Comparison of ENCODE assay signal across 8 cellular contexts in the genomic region with DNA sequence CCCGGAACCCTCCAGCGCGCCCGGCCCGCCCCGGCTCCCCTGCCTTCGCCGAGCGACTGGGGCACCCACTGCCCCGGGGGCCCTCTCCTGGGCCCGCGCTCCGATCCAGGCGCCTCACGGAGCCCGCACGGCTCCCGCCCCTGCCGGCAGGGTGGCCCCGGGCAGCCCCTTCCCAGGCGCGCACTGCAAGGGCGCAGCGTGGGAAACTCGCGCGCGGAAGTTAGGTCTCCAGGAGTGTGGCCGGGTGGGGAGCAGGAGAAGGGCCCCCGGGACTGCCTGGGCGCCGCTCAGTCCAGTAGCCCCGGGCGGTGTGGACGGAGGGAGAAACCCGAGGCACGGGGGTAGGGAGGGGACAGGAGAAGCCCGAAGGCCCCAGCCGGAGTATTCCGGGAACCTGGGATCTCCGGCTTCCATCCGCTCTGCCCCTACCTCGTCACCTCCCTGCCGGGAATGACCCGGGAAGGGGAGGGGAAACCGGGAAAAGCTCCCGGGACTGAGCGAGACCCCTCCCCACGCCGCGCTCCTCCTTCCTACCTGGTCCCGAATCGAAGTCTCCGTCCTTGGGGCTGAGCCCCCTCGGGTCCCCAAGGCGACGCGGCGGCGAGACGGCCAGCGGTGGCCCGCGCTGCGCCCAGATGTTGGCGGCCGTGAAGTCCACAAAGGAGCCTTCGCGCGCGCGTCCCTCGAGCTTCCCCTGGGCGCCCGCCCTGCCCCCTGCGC. TPM values are rescaled to one million over a fixed set of nuclear protein-coding genes. Genes with fewer than 3 reads are reported as not detected.
DNase-seq lines count a peak whose midpoint lies in the region; ATAC-seq and TF ChIP-seq lines count a peak whose summit lies in the region.

No MANE protein-coding gene starts in this region.

- intact Hi-C loops in esophagus squamous epithelium (cut with DNase I) = no loop called here

- peak overlapping the region; percentile 66 to 87 for H3K4me3 Mint-ChIP-seq in H9
- H3K4me3 Mint-ChIP-seq in neural progenitor cell = peak overlapping the region; percentile 88

- H3F3A ChIP-seq in neural progenitor cell (ENCODE audit: low read depth) = peaks cover 46% of the 10 kb centered on the region

- H3K27ac Mint-ChIP-seq in H9 (no peak overlapping the region), neural progenitor cell (no peak overlapping the region)

- H2AFZ ChIP-seq in H9 (ENCODE audit: low read length) (no peak overlapping the region), neural progenitor cell (replicated peaks) (no peak overlapping the region)

- H3K9me3 Mint-ChIP-seq in H9 (no peaks in the 10 kb centered on the region; a peak in 2 of 5 replicates), neural progenitor cell (no peaks in the 10 kb centered on the region)

- WGBS in H9 (ENCODE audit: extremely low coverage, insufficient read length, low lambda C conversion rate) = no CpG with 5 or more reads among the region's 76 CpGs
- whole genome bisulfite sequencing in esophagus squamous epithelium, 2 donors = 0 to 20% methylated on average over 1 to 2 of the region's 76 CpGs

- peak overlapping the region; percentile 14; the same call in 1 of the 2 replicates for H3K4ac ChIP-seq in H9 (ENCODE audit: low read depth, low read length)

- H2BK20ac ChIP-seq in H9 (ENCODE audit: low read depth, low read length, poor library complexity, severe bottlenecking) = no peak overlapping the region

- H4K91ac ChIP-seq in H9 (ENCODE audit: insufficient read length, low read depth, low read length) = no peak overlapping the region

- H3K4me1 Mint-ChIP-seq in H9 (peaks cover 58 to 68% of the 10 kb centered on the region in 2 experiments), neural progenitor cell (peaks cover 64% of the 10 kb centered on the region)

- DNase-seq in AG20443 (ENCODE audit: low spot score) = peak; percentile 57
- DNase-seq in H9 = peak; percentile 52
- no peak for DNase-seq in esophagus squamous epithelium (lab: John Stamatoyannopoulos, UW)
- peak; percentile 66 for DNase-seq in neural progenitor cell (ENCODE audit: low spot score)
- DNase-seq in kidney glomerular epithelial cell (lab: John Stamatoyannopoulos, UW) = no peak

- H3T11ph ChIP-seq in H9 (ENCODE audit: low read length) = no peak overlapping the region

- H3K9ac ChIP-seq in H9 (ENCODE audit: extremely low read depth, insufficient read length, low read length) (peak overlapping the region; percentile 75), neural progenitor cell (peak overlapping the region; percentile 70)

- H3K4me1 ChIP-seq in H9 (ENCODE audit: insufficient read depth, low read length) (peaks cover 21% of the 10 kb centered on the region; the same call in 1 of the 2 replicates), esophagus squamous epithelium (peaks cover 28 to 67% (median 50%) of the 10 kb centered on the region in 3 donors), neural progenitor cell (peaks cover 52% of the 10 kb centered on the region)

- H3K4me3 ChIP-seq in esophagus squamous epithelium (peak overlapping the region; percentile 47 to 98 (median 74)), neural progenitor cell (peak overlapping the region; percentile 92)

- H2AK5ac ChIP-seq in H9 (ENCODE audit: insufficient read length, low read length) = no peak overlapping the region

- no peak overlapping the region for H3K23ac ChIP-seq in H9 (ENCODE audit: insufficient read length, low read depth, low read length)

- H4K20me1 ChIP-seq in H9 (ENCODE audit: control insufficient read depth, insufficient read depth, insufficient read length) (no peaks in the 10 kb centered on the region), neural progenitor cell (ENCODE audit: low read depth) (peaks cover 44% of the 10 kb centered on the region)

- no peak overlapping the region for H4K8ac ChIP-seq in H9 (replicated peaks; ENCODE audit: insufficient read length, low read depth, low read length)

- no peak overlapping the region for H4K5ac ChIP-seq in H9 (ENCODE audit: insufficient read length, low read depth, low read length)

- H3K36me3 Mint-ChIP-seq in H9 (ENCODE audit: insufficient read depth in 1 of 3, low read depth in 3 of 3) (peaks cover 14 to 21% (median 14%) of the 10 kb centered on the region in 3 experiments; a peak in 6 of 7 replicates), neural progenitor cell (peaks cover 3% of the 10 kb centered on the region)

- H3K27me3 ChIP-seq in H9 (ENCODE audit: insufficient read depth, low read length) = no peaks in the 10 kb centered on the region
- H3K27me3 ChIP-seq in esophagus squamous epithelium = peaks cover 0 to 45% (median 0%) of the 10 kb centered on the region in 4 donors
- peaks cover 54% of the 10 kb centered on the region for H3K27me3 ChIP-seq in neural progenitor cell

- H3K4me2 ChIP-seq in H9 (ENCODE audit: insufficient read depth, insufficient read length, low read length) (peak overlapping the region; percentile 42), neural progenitor cell (peak overlapping the region; percentile 97)

- no peak overlapping the region for H2BK12ac ChIP-seq in H9 (ENCODE audit: insufficient read length, low read depth, low read length)

- TF ChIP-seq POLR2A in esophagus squamous epithelium (IDR thresholded peaks at IDR 0.05) = no peak

- H3K14ac ChIP-seq in H9 (ENCODE audit: insufficient read depth, low read length) = peak overlapping the region; percentile 72

- H3K23me2 ChIP-seq in H9 (ENCODE audit: insufficient read length, low read depth, low read length, poor library complexity, severe bottlenecking) = peaks cover 19% of the 10 kb centered on the region

- no peaks in the 10 kb centered on the region for H3K9me3 ChIP-seq in H9 (ENCODE audit: control insufficient read depth, low read depth, low read length)
- no peaks in the 10 kb centered on the region for H3K9me3 ChIP-seq in esophagus squamous epithelium
- no peaks in the 10 kb centered on the region for H3K9me3 ChIP-seq in neural progenitor cell (ENCODE audit: low read depth)

- no peaks in the 10 kb centered on the region for H3K79me1 ChIP-seq in H9 (ENCODE audit: insufficient read depth, low read depth, low read length, poor library complexity, severe bottlenecking)

- H3K56ac ChIP-seq in H9 (ENCODE audit: insufficient read length, low read depth, low read length) = no peak overlapping the region

- no peak for ATAC-seq in HG02763 (IDR thresholded peaks at IDR 0.05; ENCODE audit: unreplicated experiment)
- no peak for ATAC-seq in HG03354 (IDR thresholded peaks at IDR 0.05; ENCODE audit: poor library complexity, severe bottlenecking, unreplicated experiment)

- TF ChIP-seq CTCF in H9 (conservative IDR thresholded peaks at IDR 0.05) (no peak), VCaP (conservative IDR thresholded peaks at IDR 0.05) (no peak), esophagus squamous epithelium (IDR thresholded peaks at IDR 0.05) (peak in 2 of 6 experiments; percentile 6 to 13), neural progenitor cell (IDR thresholded peaks at IDR 0.05) (no peak)

- H3K18ac ChIP-seq in H9 (ENCODE audit: insufficient read length, low read depth, low read length) = peak overlapping the region; percentile 41

- H3K27me3 Mint-ChIP-seq in H9 (ENCODE audit: low read depth) (peaks cover 65% of the 10 kb centered on the region), neural progenitor cell (ENCODE audit: insufficient read depth, low read depth) (peaks cover 8% of the 10 kb centered on the region)

- H3K27ac ChIP-seq in H9 (ENCODE audit: insufficient read length, low read depth, low read length) (no peak overlapping the region), VCaP (peak overlapping the region; percentile 68), esophagus squamous epithelium (peak overlapping the region; percentile 81 to 96 (median 94)), neural progenitor cell (peak overlapping the region; percentile 77)

- no peak overlapping the region for H2BK120ac ChIP-seq in H9 (ENCODE audit: low read depth, low read length, poor library complexity, severe bottlenecking)

- H3K79me2 ChIP-seq in H9 (ENCODE audit: insufficient read depth, low read length) (peaks cover 15% of the 10 kb centered on the region; the same call in 1 of the 2 replicates), neural progenitor cell (ENCODE audit: low read depth) (peaks cover 14% of the 10 kb centered on the region)

- H3K36me3 ChIP-seq in esophagus squamous epithelium (peaks cover 3 to 7% (median 6%) of the 10 kb centered on the region in 3 donors), neural progenitor cell (no peaks in the 10 kb centered on the region)

- H2BK5ac ChIP-seq in H9 (ENCODE audit: insufficient read length, low read length) = no peak overlapping the region

- H2BK15ac ChIP-seq in H9 (ENCODE audit: low read depth, low read length) = no peak overlapping the region

RNA-seq across cellular contexts. Expression of gene SOCS3, which starts 0.5 kb away (rescaled TPM):
- total RNA-seq in H9 (2021) = 9.5 and 9.6 TPM in 2 replicates
- 10 to 100 TPM in 3 of 4 donors, 1 to 10 TPM in 1; 6.3 to 23.1 (median 17.1) TPM for total RNA-seq in esophagus squamous epithelium
- total RNA-seq in neural progenitor cell (ENCODE audit: low replicate concordance) = 7.5 and 16.7 TPM in 2 replicates

RNA-seq across cellular contexts. Expression of gene PGS1, which starts 19.1 kb away (rescaled TPM):
- 41.8 and 45.7 TPM in 2 replicates for total RNA-seq in H9 (2021)
- total RNA-seq in esophagus squamous epithelium = 10 to 100 TPM; 18.6 to 32.4 (median 23.0) TPM
- 45.2 and 65.7 TPM in 2 replicates for total RNA-seq in neural progenitor cell (ENCODE audit: low replicate concordance)

Comparison
In these comparisons a context has a peak if more than half of its experiments do, and no peak if none do; other contexts are left out.
1. DNase-seq: peak in AG20443 (single experiment), H9 (single experiment) and neural progenitor cell (single experiment); none in esophagus squamous epithelium (single experiment) and kidney glomerular epithelial cell (single experiment).